ENCODE assay signal across 1 cellular context in the genomic region with DNA sequence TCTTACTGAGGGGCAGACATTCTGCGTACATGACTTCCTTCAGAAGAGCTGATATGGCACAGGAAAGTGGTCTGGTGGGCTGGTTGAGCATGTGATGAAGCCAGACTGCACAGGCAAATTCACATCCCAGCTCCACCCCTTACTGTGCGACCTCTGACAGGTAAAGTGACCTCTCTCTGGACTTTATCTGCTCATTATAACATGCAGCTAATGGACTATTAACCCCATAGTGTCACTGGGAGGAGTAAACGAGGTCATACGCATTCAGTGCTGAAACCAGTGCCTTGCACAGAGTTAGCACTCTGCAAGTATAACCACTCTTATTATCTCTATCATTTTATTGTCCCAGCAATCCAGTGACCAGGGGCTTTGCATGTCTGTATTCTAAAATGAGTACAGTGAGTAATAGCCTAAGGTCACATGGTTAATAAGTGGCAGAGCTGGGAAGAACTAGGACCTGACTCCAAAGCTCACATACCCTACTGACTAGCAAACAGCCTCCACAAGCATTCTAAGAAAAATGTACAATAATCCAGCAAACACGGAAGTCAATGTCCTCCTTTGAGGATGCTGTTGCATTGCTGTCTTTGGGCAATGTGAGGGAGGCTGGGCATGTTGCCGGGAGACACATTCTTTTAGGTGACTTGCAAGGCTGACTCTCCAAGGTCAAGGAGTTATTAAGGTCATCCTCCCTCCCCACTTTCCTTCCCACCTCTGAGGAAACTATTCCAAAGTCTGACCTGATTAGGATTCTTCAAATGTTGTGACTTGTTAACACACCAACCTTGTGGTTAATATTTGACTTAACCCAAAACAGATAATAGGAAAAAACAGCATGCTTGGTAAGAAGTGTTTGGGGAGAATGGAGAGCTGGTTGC.
TF ChIP-seq lines count a peak whose summit lies in the region.

No MANE protein-coding gene starts in this region.

TF ChIP-seq in HepG2, 621 proteins besides CTCF, POLR2A, EP300 and RAD21 (continued from another document and continues in another):
- no peak for TF ChIP-seq ZBTB2 (CRISPR knock-in tag; IDR thresholded peaks at IDR 0.05; ENCODE audit: low read depth)
- TF ChIP-seq NFIC (IDR thresholded peaks at IDR 0.05; ENCODE audit: low read length): peak; percentile 27; the same call in 1 of the 2 replicates
- no peak for TF ChIP-seq RBFOX2 (IDR thresholded peaks at IDR 0.05; ENCODE audit: low read depth, low read length)
- TF ChIP-seq ASH2L (IDR thresholded peaks at IDR 0.05; ENCODE audit: insufficient read length, low read depth, low read length): peak; percentile 78
- TF ChIP-seq SOX6 (IDR thresholded peaks at IDR 0.05): no peak
- TF ChIP-seq SOX6 (CRISPR knock-in tag; IDR thresholded peaks at IDR 0.05): peak; percentile 81; the same call in 1 of the 2 replicates
- peak; percentile 28; the same call in 1 of the 2 replicates for TF ChIP-seq ZBED4 (CRISPR knock-in tag; IDR thresholded peaks at IDR 0.05; ENCODE audit: borderline replicate concordance)
- no peak for TF ChIP-seq ZNF572 (CRISPR knock-in tag; IDR thresholded peaks at IDR 0.05)
- TF ChIP-seq TBP (CRISPR knock-in tag; IDR thresholded peaks at IDR 0.05): no peak
- TF ChIP-seq PHF21A (CRISPR knock-in tag; IDR thresholded peaks at IDR 0.05): peak; percentile 59
- peak; percentile 48; the same call in 1 of the 2 replicates for TF ChIP-seq HOXA3 (CRISPR knock-in tag; IDR thresholded peaks at IDR 0.05)
- 0 out of 2 replicates have a peak, but pooled peaks have one; percentile 12 for TF ChIP-seq KDM1A (CRISPR knock-in tag; IDR thresholded peaks at IDR 0.05)
- TF ChIP-seq, protein P1, sequence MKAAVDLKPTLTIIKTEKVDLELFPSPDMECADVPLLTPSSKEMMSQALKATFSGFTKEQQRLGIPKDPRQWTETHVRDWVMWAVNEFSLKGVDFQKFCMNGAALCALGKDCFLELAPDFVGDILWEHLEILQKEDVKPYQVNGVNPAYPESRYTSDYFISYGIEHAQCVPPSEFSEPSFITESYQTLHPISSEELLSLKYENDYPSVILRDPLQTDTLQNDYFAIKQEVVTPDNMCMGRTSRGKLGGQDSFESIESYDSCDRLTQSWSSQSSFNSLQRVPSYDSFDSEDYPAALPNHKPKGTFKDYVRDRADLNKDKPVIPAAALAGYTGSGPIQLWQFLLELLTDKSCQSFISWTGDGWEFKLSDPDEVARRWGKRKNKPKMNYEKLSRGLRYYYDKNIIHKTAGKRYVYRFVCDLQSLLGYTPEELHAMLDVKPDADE (CRISPR knock-in tag; IDR thresholded peaks at IDR 0.05): no peak
- TF ChIP-seq ZNF235 (CRISPR knock-in tag; IDR thresholded peaks at IDR 0.05; ENCODE audit: borderline replicate concordance): no peak
- TF ChIP-seq SIN3B (IDR thresholded peaks at IDR 0.05; ENCODE audit: low read length): no peak
- peak; percentile 95 for TF ChIP-seq BCL6 (CRISPR knock-in tag; IDR thresholded peaks at IDR 0.05)
- no peak for TF ChIP-seq GFI1 (CRISPR knock-in tag; IDR thresholded peaks at IDR 0.05; ENCODE audit: borderline replicate concordance)
- TF ChIP-seq NCOA2 (CRISPR knock-in tag; IDR thresholded peaks at IDR 0.05): peak; percentile 24; the same call in 1 of the 2 replicates
- TF ChIP-seq ESRRA (CRISPR knock-in tag; IDR thresholded peaks at IDR 0.05; ENCODE audit: low read depth): peak; percentile 85
- TF ChIP-seq, protein P2, sequence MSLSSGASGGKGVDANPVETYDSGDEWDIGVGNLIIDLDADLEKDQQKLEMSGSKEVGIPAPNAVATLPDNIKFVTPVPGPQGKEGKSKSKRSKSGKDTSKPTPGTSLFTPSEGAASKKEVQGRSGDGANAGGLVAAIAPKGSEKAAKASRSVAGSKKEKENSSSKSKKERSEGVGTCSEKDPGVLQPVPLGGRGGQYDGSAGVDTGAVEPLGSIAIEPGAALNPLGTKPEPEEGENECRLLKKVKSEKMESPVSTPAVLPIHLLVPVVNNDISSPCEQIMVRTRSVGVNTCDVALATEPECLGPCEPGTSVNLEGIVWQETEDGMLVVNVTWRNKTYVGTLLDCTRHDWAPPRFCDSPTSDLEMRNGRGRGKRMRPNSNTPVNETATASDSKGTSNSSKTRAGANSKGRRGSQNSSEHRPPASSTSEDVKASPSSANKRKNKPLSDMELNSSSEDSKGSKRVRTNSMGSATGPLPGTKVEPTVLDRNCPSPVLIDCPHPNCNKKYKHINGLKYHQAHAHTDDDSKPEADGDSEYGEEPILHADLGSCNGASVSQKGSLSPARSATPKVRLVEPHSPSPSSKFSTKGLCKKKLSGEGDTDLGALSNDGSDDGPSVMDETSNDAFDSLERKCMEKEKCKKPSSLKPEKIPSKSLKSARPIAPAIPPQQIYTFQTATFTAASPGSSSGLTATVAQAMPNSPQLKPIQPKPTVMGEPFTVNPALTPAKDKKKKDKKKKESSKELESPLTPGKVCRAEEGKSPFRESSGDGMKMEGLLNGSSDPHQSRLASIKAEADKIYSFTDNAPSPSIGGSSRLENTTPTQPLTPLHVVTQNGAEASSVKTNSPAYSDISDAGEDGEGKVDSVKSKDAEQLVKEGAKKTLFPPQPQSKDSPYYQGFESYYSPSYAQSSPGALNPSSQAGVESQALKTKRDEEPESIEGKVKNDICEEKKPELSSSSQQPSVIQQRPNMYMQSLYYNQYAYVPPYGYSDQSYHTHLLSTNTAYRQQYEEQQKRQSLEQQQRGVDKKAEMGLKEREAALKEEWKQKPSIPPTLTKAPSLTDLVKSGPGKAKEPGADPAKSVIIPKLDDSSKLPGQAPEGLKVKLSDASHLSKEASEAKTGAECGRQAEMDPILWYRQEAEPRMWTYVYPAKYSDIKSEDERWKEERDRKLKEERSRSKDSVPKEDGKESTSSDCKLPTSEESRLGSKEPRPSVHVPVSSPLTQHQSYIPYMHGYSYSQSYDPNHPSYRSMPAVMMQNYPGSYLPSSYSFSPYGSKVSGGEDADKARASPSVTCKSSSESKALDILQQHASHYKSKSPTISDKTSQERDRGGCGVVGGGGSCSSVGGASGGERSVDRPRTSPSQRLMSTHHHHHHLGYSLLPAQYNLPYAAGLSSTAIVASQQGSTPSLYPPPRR (CRISPR knock-in tag; IDR thresholded peaks at IDR 0.05; ENCODE audit: borderline replicate concordance): 0 out of 2 replicates have a peak, but pooled peaks have one; percentile 15
- TF ChIP-seq, protein P3, sequence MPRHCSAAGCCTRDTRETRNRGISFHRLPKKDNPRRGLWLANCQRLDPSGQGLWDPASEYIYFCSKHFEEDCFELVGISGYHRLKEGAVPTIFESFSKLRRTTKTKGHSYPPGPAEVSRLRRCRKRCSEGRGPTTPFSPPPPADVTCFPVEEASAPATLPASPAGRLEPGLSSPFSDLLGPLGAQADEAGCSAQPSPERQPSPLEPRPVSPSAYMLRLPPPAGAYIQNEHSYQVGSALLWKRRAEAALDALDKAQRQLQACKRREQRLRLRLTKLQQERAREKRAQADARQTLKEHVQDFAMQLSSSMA (CRISPR knock-in tag; IDR thresholded peaks at IDR 0.05): no peak
- TF ChIP-seq, protein P4, sequence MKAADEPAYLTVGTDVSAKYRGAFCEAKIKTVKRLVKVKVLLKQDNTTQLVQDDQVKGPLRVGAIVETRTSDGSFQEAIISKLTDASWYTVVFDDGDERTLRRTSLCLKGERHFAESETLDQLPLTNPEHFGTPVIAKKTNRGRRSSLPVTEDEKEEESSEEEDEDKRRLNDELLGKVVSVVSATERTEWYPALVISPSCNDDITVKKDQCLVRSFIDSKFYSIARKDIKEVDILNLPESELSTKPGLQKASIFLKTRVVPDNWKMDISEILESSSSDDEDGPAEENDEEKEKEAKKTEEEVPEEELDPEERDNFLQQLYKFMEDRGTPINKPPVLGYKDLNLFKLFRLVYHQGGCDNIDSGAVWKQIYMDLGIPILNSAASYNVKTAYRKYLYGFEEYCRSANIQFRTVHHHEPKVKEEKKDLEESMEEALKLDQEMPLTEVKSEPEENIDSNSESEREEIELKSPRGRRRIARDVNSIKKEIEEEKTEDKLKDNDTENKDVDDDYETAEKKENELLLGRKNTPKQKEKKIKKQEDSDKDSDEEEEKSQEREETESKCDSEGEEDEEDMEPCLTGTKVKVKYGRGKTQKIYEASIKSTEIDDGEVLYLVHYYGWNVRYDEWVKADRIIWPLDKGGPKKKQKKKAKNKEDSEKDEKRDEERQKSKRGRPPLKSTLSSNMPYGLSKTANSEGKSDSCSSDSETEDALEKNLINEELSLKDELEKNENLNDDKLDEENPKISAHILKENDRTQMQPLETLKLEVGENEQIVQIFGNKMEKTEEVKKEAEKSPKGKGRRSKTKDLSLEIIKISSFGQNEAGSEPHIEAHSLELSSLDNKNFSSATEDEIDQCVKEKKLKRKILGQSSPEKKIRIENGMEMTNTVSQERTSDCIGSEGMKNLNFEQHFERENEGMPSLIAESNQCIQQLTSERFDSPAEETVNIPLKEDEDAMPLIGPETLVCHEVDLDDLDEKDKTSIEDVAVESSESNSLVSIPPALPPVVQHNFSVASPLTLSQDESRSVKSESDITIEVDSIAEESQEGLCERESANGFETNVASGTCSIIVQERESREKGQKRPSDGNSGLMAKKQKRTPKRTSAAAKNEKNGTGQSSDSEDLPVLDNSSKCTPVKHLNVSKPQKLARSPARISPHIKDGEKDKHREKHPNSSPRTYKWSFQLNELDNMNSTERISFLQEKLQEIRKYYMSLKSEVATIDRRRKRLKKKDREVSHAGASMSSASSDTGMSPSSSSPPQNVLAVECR (CRISPR knock-in tag; IDR thresholded peaks at IDR 0.05; ENCODE audit: borderline replicate concordance): peak; percentile 50; the same call in 1 of the 2 replicates
- TF ChIP-seq RARA (CRISPR knock-in tag; IDR thresholded peaks at IDR 0.05): peak; percentile 57
- no peak for TF ChIP-seq TOE1 (CRISPR knock-in tag; IDR thresholded peaks at IDR 0.05)
- 0 out of 2 replicates have a peak, but pooled peaks have one; percentile 23 for TF ChIP-seq IRF2 (CRISPR knock-in tag; IDR thresholded peaks at IDR 0.05)
- peak; percentile 92 for TF ChIP-seq SALL1 (CRISPR knock-in tag; IDR thresholded peaks at IDR 0.05)
- TF ChIP-seq ZEB1 (IDR thresholded peaks at IDR 0.05; ENCODE audit: insufficient replicate concordance, low read depth): peak; percentile 60
- TF ChIP-seq ZBTB21 (CRISPR knock-in tag; IDR thresholded peaks at IDR 0.05): no peak
- no peak for TF ChIP-seq MIER2 (CRISPR knock-in tag; IDR thresholded peaks at IDR 0.05)
- TF ChIP-seq ZNF251 (CRISPR knock-in tag; IDR thresholded peaks at IDR 0.05): no peak
- no peak for TF ChIP-seq ZNF30 (CRISPR knock-in tag; IDR thresholded peaks at IDR 0.05)
- TF ChIP-seq RFXANK (CRISPR knock-in tag; IDR thresholded peaks at IDR 0.05): no peak
- no peak for TF ChIP-seq ZNF484 (CRISPR knock-in tag; IDR thresholded peaks at IDR 0.05; ENCODE audit: borderline replicate concordance, low read depth)
- TF ChIP-seq ELF3 (CRISPR knock-in tag; IDR thresholded peaks at IDR 0.05): peak; percentile 95
- TF ChIP-seq ZNF710 (CRISPR knock-in tag; IDR thresholded peaks at IDR 0.05; ENCODE audit: borderline replicate concordance): no peak; the same call in 1 of the 2 replicates
